8 cellular contexts compared by ENCODE assay signal in the genomic region with DNA sequence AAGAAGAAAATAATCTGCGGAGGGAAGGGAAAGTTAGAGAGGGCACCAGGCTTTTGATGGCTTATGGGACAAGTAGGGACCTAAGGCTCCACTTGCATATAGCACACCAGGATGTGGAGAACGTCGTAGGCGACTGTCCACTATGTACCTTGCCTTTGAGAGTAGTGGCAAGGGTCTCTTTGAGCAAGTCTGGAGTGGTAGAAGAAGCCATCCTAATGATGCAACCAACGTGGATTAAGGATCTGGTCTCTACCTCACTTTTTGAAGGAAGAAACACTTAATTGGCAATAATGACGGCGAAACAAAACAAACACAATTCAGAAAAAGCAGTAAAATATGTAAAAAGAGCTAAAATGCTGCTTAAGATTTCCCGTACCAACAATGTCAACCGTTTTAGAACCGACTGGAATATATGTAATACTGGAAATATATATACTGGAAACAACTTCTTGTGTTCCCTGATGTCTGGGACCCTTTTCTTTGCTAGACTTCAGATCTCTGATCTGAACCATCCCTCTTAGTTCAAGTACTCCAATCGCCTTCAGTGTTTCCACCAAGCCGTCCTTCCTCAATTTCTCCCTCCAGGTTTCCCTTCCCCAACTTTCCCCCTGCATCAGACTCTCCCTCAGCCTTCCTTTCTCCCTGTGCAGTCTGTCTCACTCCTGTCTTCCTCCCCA. TPM values are rescaled to one million over a fixed set of nuclear protein-coding genes. Genes with fewer than 3 reads are reported as not detected.
DNase-seq lines count a peak whose midpoint lies in the region; ATAC-seq and TF ChIP-seq lines count a peak whose summit lies in the region.

No MANE protein-coding gene starts in this region.

- H4K20me1 ChIP-seq in fibroblast of lung (ENCODE audit: control insufficient read depth, extremely low read depth, insufficient read depth, low read length): peaks cover 7% of the 10 kb centered on the region

- H3K27ac ChIP-seq in SJSA1: peak overlapping the region; percentile 95
- H3K27ac ChIP-seq in fibroblast of lung (ENCODE audit: insufficient read depth, low read length): peak overlapping the region; percentile 98
- peak overlapping the region; percentile 98 for H3K27ac ChIP-seq in psoas muscle

- H3K9me3 ChIP-seq in SJSA1 (replicated peaks) (peaks cover 3% of the 10 kb centered on the region; the same call in 1 of the 2 replicates), fibroblast of lung (ENCODE audit: control insufficient read depth, insufficient read depth, low read depth, low read length) (no peaks in the 10 kb centered on the region), psoas muscle (no peaks in the 10 kb centered on the region)

- TF ChIP-seq CTCF in GM12865 (IDR thresholded peaks at IDR 0.05; ENCODE audit: insufficient read depth, low read depth, low read length, missing control alignments) (no peak), fibroblast of lung (conservative IDR thresholded peaks at IDR 0.05 in 1 of 2, IDR thresholded peaks at IDR 0.05 in 1 of 2; ENCODE audit: low read depth in 1 of 2, low read length in 2 of 2) (no peak), psoas muscle (IDR thresholded peaks at IDR 0.05) (no peak), GM10266 (IDR thresholded peaks at IDR 0.05; ENCODE audit: control insufficient read depth, insufficient read depth, low read depth, missing control alignments) (no peak)

- H3K4me2 ChIP-seq in fibroblast of lung (ENCODE audit: extremely low read depth, insufficient read depth, low read length): peak overlapping the region; percentile 90

- ATAC-seq in psoas muscle (no peak), GM19455 (IDR thresholded peaks at IDR 0.05; ENCODE audit: unreplicated experiment) (no peak), GM21576 (IDR thresholded peaks at IDR 0.05; ENCODE audit: unreplicated experiment) (no peak)

- H3K4me3 ChIP-seq in GM12865 (ENCODE audit: low read depth, low read length) (peak overlapping the region; percentile 64), SJSA1 (peak overlapping the region; percentile 96), fibroblast of lung (replicated peaks in 1 of 4; ENCODE audit: control extremely low read depth in 1 of 4, insufficient read depth in 1 of 4, low read depth in 3 of 4, low read length in 4 of 4) (peak overlapping the region; percentile 34 to 92 (median 62)), psoas muscle (peak overlapping the region; percentile 99)

- H3K4me1 ChIP-seq in SJSA1 (replicated peaks) (peaks cover 19% of the 10 kb centered on the region), fibroblast of lung (ENCODE audit: control insufficient read depth, extremely low read depth, insufficient read depth, low read length) (peaks cover 6% of the 10 kb centered on the region), psoas muscle (peaks cover 29% of the 10 kb centered on the region)

- 55 to 60% (median 58%) methylated on average over 12 of the region's 12 CpGs for WGBS in psoas muscle, 3 donors

- H2AFZ ChIP-seq in fibroblast of lung (ENCODE audit: low read length): peak overlapping the region; percentile 85

- H3K79me2 ChIP-seq in fibroblast of lung (ENCODE audit: control insufficient read depth, insufficient read depth, low read length): peaks cover 42% of the 10 kb centered on the region

- H3K27me3 ChIP-seq in SJSA1 (replicated peaks) (no peaks in the 10 kb centered on the region), fibroblast of lung (ENCODE audit: control insufficient read depth, insufficient read depth, low read length) (no peaks in the 10 kb centered on the region), psoas muscle (ENCODE audit: insufficient read depth in 3 of 3, low read length in 2 of 3) (no peaks in the 10 kb centered on the region)

- intact Hi-C loops in psoas muscle (cut with DNase I): no loop called here

- H3K36me3 ChIP-seq in SJSA1: peaks cover 37% of the 10 kb centered on the region
- H3K36me3 ChIP-seq in fibroblast of lung (ENCODE audit: control insufficient read depth, insufficient read depth, low read length): no peaks in the 10 kb centered on the region
- H3K36me3 ChIP-seq in psoas muscle (ENCODE audit: insufficient read depth in 1 of 2, low read depth in 1 of 2): no peaks in the 10 kb centered on the region

- H3K9ac ChIP-seq in fibroblast of lung (ENCODE audit: insufficient read depth, low read length): peak overlapping the region; percentile 99

- no peak for DNase-seq in GM12865 (ENCODE audit: low read depth)
- DNase-seq in SJSA1 (ENCODE audit: low read depth in 1 of 2, low spot score in 2 of 2): no peak
- no peak for DNase-seq in fibroblast of lung (ENCODE audit: low read depth in 2 of 2)
- DNase-seq in psoas muscle: no peak
- no peak for DNase-seq in SW 1271 (lab: John Stamatoyannopoulos, UW)
- DNase-seq in GM10266 (ENCODE audit: extremely low spot score): no peak

RNA-seq across cellular contexts. Expression of gene KHDRBS1, which starts 0.8 kb away (rescaled TPM):
- total RNA-seq in SJSA1 (2014; rRNA removed; shearing (Covaris generic)): 61.1 and 74.6 TPM in 2 replicates
- 42.1 and 56.0 TPM in 2 replicates for total RNA-seq in fibroblast of lung
- 73.0 and 84.8 TPM in 2 replicates for polyA plus RNA-seq in fibroblast of lung
- polyA plus RNA-seq in fibroblast of lung (2012): 121 and 148 TPM in 2 replicates
- 120 and 145 TPM in 2 replicates for polyA minus RNA-seq in fibroblast of lung (ENCODE audit: low replicate concordance)
- 10 to 100 TPM; 46.5 to 64.5 (median 56.1) TPM for total RNA-seq in psoas muscle
- 10 to 100 TPM; 30.6 to 40.4 (median 38.5) TPM for polyA plus RNA-seq in psoas muscle

RNA-seq across cellular contexts. Expression of gene TMEM39B, which starts 59.9 kb away (rescaled TPM):
- 2.9 and 5.8 TPM in 2 replicates for total RNA-seq in SJSA1 (2014; rRNA removed; shearing (Covaris generic))
- total RNA-seq in fibroblast of lung (4.4 and 7.9 TPM in 2 replicates), psoas muscle (10 to 100 TPM in 2 of 4 donors, 1 to 10 TPM in 2; 7.2 to 11.5 (median 9.6) TPM)
- polyA plus RNA-seq in fibroblast of lung (11.1 and 15.0 TPM in 2 replicates), psoas muscle (1 to 10 TPM; 4.7 to 6.3 (median 5.6) TPM)
- 18.9 and 20.8 TPM in 2 replicates for polyA plus RNA-seq in fibroblast of lung (2012)
- 37.6 and 58.4 TPM in 2 replicates for polyA minus RNA-seq in fibroblast of lung (ENCODE audit: low replicate concordance)
